15 cellular contexts compared by ENCODE assay signal in genomic region chr1:205519541-205520131, GRCh38. TPM values are rescaled to one million over a fixed set of nuclear protein-coding genes. Genes with fewer than 3 reads are reported as not detected.
DNase-seq lines count a peak whose midpoint lies in the region; ATAC-seq and TF ChIP-seq lines count a peak whose summit lies in the region.
"Had no signal": no experiment of that assay in that cellular context is flagged by ENCODE, and none has a peak within 500 bp of the region (broad histone marks: within the 10 kb centered on the region; RNA-seq: fewer than 3 reads in every experiment).

No MANE protein-coding gene starts in this region.

- peaks cover 51% of the 10 kb centered on the region for H4K20me1 ChIP-seq in neural progenitor cell (ENCODE audit: low read depth)

- H3K9me3 ChIP-seq in right atrium auricular region (no peaks in the 10 kb centered on the region), neural progenitor cell (ENCODE audit: low read depth) (no peaks in the 10 kb centered on the region)

- H3K9me3 Mint-ChIP-seq in neural progenitor cell, result no peaks in the 10 kb centered on the region

- peaks cover 13% of the 10 kb centered on the region for H3K36me3 ChIP-seq in right atrium auricular region
- H3K36me3 ChIP-seq in neural progenitor cell, result no peaks in the 10 kb centered on the region

- no peak overlapping the region for H3K4me3 Mint-ChIP-seq in neural progenitor cell

- H3K4me3 ChIP-seq in right atrium auricular region (no peak overlapping the region), neural progenitor cell (no peak overlapping the region)

- H3K4me2 ChIP-seq in neural progenitor cell, result no peak overlapping the region

- no peak overlapping the region for H2AFZ ChIP-seq in neural progenitor cell (replicated peaks)

- DNase-seq in EL, result peak; percentile 23
- DNase-seq in RPMI7951 (ENCODE audit: low read depth), result peak; percentile 9
- DNase-seq in right atrium auricular region (ENCODE audit: low spot score), result no peak
- DNase-seq in neural progenitor cell (ENCODE audit: low spot score), result no peak
- DNase-seq in NCI-H146 (lab: John Stamatoyannopoulos, UW), result no peak
- DNase-seq in GM20000 (ENCODE audit: low spot score), result no peak
- DNase-seq: activated CD8-positive, alpha-beta memory T cell treated with anti-CD3 and anti-CD28 coated beads for 24 hours; activated naive CD4-positive, alpha-beta T cell treated with anti-CD3 and anti-CD28 coated beads, Interleukin-2, amount 50 U/mL, for 16 hours; cortex of kidney; GF-D8; Karpas-422; NCI-H2171 treated with DMSO at 0.1 percent for 48 hours had no signal

- peak overlapping the region; percentile 75 for H3K27ac Mint-ChIP-seq in neural progenitor cell

- no peak overlapping the region for H3K9ac ChIP-seq in neural progenitor cell

- no peak for ATAC-seq in GM21786 (IDR thresholded peaks at IDR 0.05; ENCODE audit: unreplicated experiment)
- no peak for ATAC-seq in GM21717 (IDR thresholded peaks at IDR 0.05; ENCODE audit: unreplicated experiment)

- peaks cover 2% of the 10 kb centered on the region for H3K36me3 Mint-ChIP-seq in neural progenitor cell

- no peaks in the 10 kb centered on the region for H3K79me2 ChIP-seq in neural progenitor cell (ENCODE audit: low read depth)

- H3K4me1 Mint-ChIP-seq in neural progenitor cell, result peaks cover 32% of the 10 kb centered on the region

- H3K4me1 ChIP-seq in right atrium auricular region (peaks cover 0 to 91% of the 10 kb centered on the region in 2 donors), neural progenitor cell (no peaks in the 10 kb centered on the region)

- H3F3A ChIP-seq in neural progenitor cell (ENCODE audit: low read depth), result no peaks in the 10 kb centered on the region

- H3K27me3 ChIP-seq in right atrium auricular region (no peaks in the 10 kb centered on the region), neural progenitor cell (no peaks in the 10 kb centered on the region)

- no peak for TF ChIP-seq CTCF in right atrium auricular region (IDR thresholded peaks at IDR 0.05)
- no peak for TF ChIP-seq CTCF in neural progenitor cell (IDR thresholded peaks at IDR 0.05)
- no peak for TF ChIP-seq CTCF in GM20000 (IDR thresholded peaks at IDR 0.05; ENCODE audit: extremely low read depth, missing control alignments)

- peaks cover 12% of the 10 kb centered on the region for H3K27me3 Mint-ChIP-seq in neural progenitor cell (ENCODE audit: insufficient read depth, low read depth)

- peak overlapping the region; percentile 47 to 69 for H3K27ac ChIP-seq in right atrium auricular region
- no peak overlapping the region for H3K27ac ChIP-seq in neural progenitor cell
- H3K27ac ChIP-seq: C4-2B had no signal

RNA-seq across cellular contexts. Expression of gene CDK18, which starts 15.2 kb away (rescaled TPM):
- under 0.01 and 0.36 TPM in 2 replicates for total RNA-seq in RPMI7951 (2014; rRNA removed; shearing (Covaris generic))
- total RNA-seq in right atrium auricular region (100 to 1,000 TPM in 1 of 2 donors, 10 to 100 TPM in 1; 85.6 to 116 TPM), neural progenitor cell (ENCODE audit: low replicate concordance) (14.1 and 25.5 TPM in 2 replicates)

Comparison
In these comparisons a context has a peak if more than half of its experiments do, and no peak if none do; other contexts are left out.
1. DNase-seq: peak in EL (single experiment) and RPMI7951 (single experiment); none in right atrium auricular region (single experiment), neural progenitor cell (single experiment), NCI-H146 (single experiment) and GM20000 (single experiment).
2. RNA of gene CDK18, which starts 15.2 kb away (total RNA-seq): 85.6 to 116 TPM in right atrium auricular region and 14.1 to 25.5 TPM in neural progenitor cell; under 0.01 to 0.36 TPM in RPMI7951; every median in the first group is over 10 times any median in the second.